In the genomic region with DNA sequence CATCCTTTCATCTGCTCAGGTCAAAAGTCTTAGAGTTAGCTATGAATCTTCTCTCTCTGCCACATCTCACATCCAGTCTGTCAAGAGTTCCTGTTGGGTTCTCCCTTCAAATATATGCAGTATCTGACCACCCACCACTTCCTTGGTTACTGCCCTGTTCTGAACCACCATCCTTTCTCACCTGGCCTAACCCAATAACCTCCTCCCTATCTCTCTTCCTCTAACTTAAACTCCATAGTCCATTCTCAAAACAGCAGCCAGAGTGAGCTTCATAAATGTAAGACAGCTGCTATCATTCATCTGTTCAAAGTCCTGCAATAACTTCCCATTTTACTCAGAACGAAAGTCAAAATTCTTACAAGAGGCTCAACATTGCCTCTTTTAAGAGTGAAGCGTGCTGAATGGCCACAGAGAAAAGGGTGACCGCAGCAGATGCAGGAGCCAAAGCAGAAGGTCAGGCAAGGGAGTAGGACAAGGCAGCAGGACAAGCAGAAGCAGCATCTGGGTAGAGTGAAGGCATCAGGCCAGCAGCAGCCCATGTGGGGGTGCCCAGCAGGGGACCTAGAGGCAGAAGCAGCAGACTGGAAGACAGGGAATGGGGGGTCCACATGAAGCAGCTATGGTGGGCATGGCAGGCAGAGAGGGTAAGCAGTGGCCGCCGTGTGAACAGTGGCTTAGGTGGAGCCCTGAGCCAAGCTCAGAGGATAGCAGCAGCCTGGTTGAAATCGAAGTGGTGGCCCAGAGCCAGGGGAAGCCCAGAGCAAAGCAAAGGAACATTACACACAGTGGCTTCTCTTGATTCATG, we compare ENCODE assay signal across 8 cellular contexts. TPM values are rescaled to one million over a fixed set of nuclear protein-coding genes. Genes with fewer than 3 reads are reported as not detected.
DNase-seq lines count a peak whose midpoint lies in the region; ATAC-seq and TF ChIP-seq lines count a peak whose summit lies in the region.

No MANE protein-coding gene starts in this region.

- no peak overlapping the region for H3K27ac Mint-ChIP-seq in central memory CD8-positive, alpha-beta T cell (ENCODE audit: low read depth)
- H3K27ac Mint-ChIP-seq in endothelial cell (ENCODE audit: unreplicated experiment): no peak overlapping the region

- TF ChIP-seq CTCF in DND-41 (IDR thresholded peaks at IDR 0.05; ENCODE audit: borderline replicate concordance, extremely low read depth, low read length, poor library complexity, severe bottlenecking) (no peak), endothelial cell (IDR thresholded peaks at IDR 0.05; ENCODE audit: unreplicated experiment) (no peak)

- H3K36me3 ChIP-seq in DND-41 (ENCODE audit: insufficient read depth, low read length): no peaks in the 10 kb centered on the region

- H3K27ac ChIP-seq in DND-41 (ENCODE audit: low read length): no peak overlapping the region

- no peak overlapping the region for H3K4me3 ChIP-seq in DND-41 (ENCODE audit: low read depth in 1 of 2, low read length in 2 of 2)

- H3K4me3 Mint-ChIP-seq in central memory CD8-positive, alpha-beta T cell: no peak overlapping the region
- no peak overlapping the region for H3K4me3 Mint-ChIP-seq in endothelial cell (ENCODE audit: unreplicated experiment)

- no peak overlapping the region for H3K4me2 ChIP-seq in DND-41 (ENCODE audit: insufficient read depth, low read length)

- H3K27me3 ChIP-seq in DND-41 (ENCODE audit: insufficient read depth, low read length, poor library complexity): no peaks in the 10 kb centered on the region

- no peak for DNase-seq in DND-41
- DNase-seq in central memory CD8-positive, alpha-beta T cell (ENCODE audit: low spot score in 2 of 2): no peak
- no peak for DNase-seq in DMS153 treated with DMSO at 0.1 percent for 48 hours (lab: John Stamatoyannopoulos, UW; ENCODE audit: unreplicated experiment)
- no peak for DNase-seq in HCEC 1CT
- no peak for DNase-seq in GOT3 (lab: John Stamatoyannopoulos, UW)
- DNase-seq in endothelial cell (ENCODE audit: low spot score): no peak

- no peaks in the 10 kb centered on the region for H3K79me2 ChIP-seq in DND-41 (ENCODE audit: insufficient read depth, low read length)

- no peaks in the 10 kb centered on the region for H3K4me1 Mint-ChIP-seq in central memory CD8-positive, alpha-beta T cell
- no peaks in the 10 kb centered on the region for H3K4me1 Mint-ChIP-seq in endothelial cell (ENCODE audit: unreplicated experiment)

- ATAC-seq in DND-41 (ENCODE audit: insufficient read depth, low read depth) (peak; percentile 40; the same call in 1 of the 3 replicates), GM19438 (IDR thresholded peaks at IDR 0.05; ENCODE audit: low read depth, unreplicated experiment) (peak; percentile 89), HG03354 (IDR thresholded peaks at IDR 0.05; ENCODE audit: poor library complexity, severe bottlenecking, unreplicated experiment) (peak; percentile 80)
- peak; percentile 55 for ATAC-seq in central memory CD8-positive, alpha-beta T cell (replicated peaks; ENCODE audit: extremely low read depth, poor library complexity, severe bottlenecking)

- no peaks in the 10 kb centered on the region for H3K9me3 ChIP-seq in DND-41 (ENCODE audit: insufficient read depth, low read length, severe bottlenecking)

- no peak overlapping the region for H2AFZ ChIP-seq in DND-41 (ENCODE audit: low read depth, low read length)

- H3K9ac ChIP-seq in DND-41 (ENCODE audit: low read depth, low read length): no peak overlapping the region

- H4K20me1 ChIP-seq in DND-41 (ENCODE audit: insufficient read depth, low read length): no peaks in the 10 kb centered on the region

- H3K4me1 ChIP-seq in DND-41 (ENCODE audit: insufficient read depth, low read length): peaks cover 9% of the 10 kb centered on the region

- no peaks in the 10 kb centered on the region for H3K27me3 Mint-ChIP-seq in central memory CD8-positive, alpha-beta T cell
- peaks cover 2% of the 10 kb centered on the region for H3K27me3 Mint-ChIP-seq in endothelial cell (ENCODE audit: unreplicated experiment)

- H3K9me3 Mint-ChIP-seq in central memory CD8-positive, alpha-beta T cell: no peaks in the 10 kb centered on the region
- no peaks in the 10 kb centered on the region for H3K9me3 Mint-ChIP-seq in endothelial cell (ENCODE audit: unreplicated experiment)

- no peaks in the 10 kb centered on the region for H3K36me3 Mint-ChIP-seq in central memory CD8-positive, alpha-beta T cell (ENCODE audit: insufficient read depth)
- no peaks in the 10 kb centered on the region for H3K36me3 Mint-ChIP-seq in endothelial cell (ENCODE audit: low read depth, unreplicated experiment)

RNA-seq across cellular contexts. Expression of a gene that starts 39.3 kb away (rescaled TPM):
- total RNA-seq in endothelial cell (ENCODE audit: unreplicated experiment): 22.2 TPM

RNA-seq across cellular contexts. Expression of a gene that starts 53.8 kb away (rescaled TPM):
- 6.3 TPM for total RNA-seq in endothelial cell (ENCODE audit: unreplicated experiment)

RNA-seq across cellular contexts. Expression of a gene that starts 59.5 kb away (rescaled TPM):
- 216 TPM for total RNA-seq in endothelial cell (ENCODE audit: unreplicated experiment)
